16 cellular contexts compared by ENCODE assay signal in genomic region chr15:33623010-33623409, GRCh38.
A peak's percentile ranks its signal among the peaks of the same experiment; 100 is the strongest.
DNase-seq lines count a peak whose midpoint lies in the region; ATAC-seq and TF ChIP-seq lines count a peak whose summit lies in the region.
"Had no signal": no experiment of that assay in that cellular context is flagged by ENCODE, and none has a peak within 500 bp of the region (broad histone marks: within the 10 kb centered on the region; RNA-seq: fewer than 3 reads in every experiment).

No MANE protein-coding gene starts in this region.

- DNase-seq in DND-41: no peak
- DNase-seq in HCT116 (ENCODE audit: low read depth, low spot score): no peak
- DNase-seq in SK-N-SH: no peak
- peak; percentile 27 for DNase-seq in iPS-NIHi11 (ENCODE audit: low spot score)
- DNase-seq in NCI-H146 treated with DMSO at 0.1 percent for 48 hours (lab: John Stamatoyannopoulos, UW; ENCODE audit: unreplicated experiment): no peak
- no peak for DNase-seq in NCI-H2196 treated with DMSO at 0.1 percent for 48 hours (lab: John Stamatoyannopoulos, UW; ENCODE audit: unreplicated experiment)
- no peak for DNase-seq in stimulated activated CD4-positive, alpha-beta T cell treated with anti-CD3 and anti-CD28 coated beads, Interleukin-4, amount 100 ng/mL, for 4 hours
- DNase-seq: activated B cell treated with CpG ODN at 0.5 μM for 24 hours; activated CD8-positive, alpha-beta T cell treated with anti-CD3 and anti-CD28 coated beads, Interleukin-2, amount 10 ng/mL, durations not matched to agents 7 days and 5 days; activated T-cell treated with anti-CD3 and anti-CD28 coated beads, Interleukin-2, amount 50 U/mL, for 4 hours; NCI-H1694; NCI-H2227 treated with DMSO at 0.1 percent for 48 hours; SIG-M5; T-helper 2 cell; upper lobe of right lung had no signal

- H3K4me3 ChIP-seq in DND-41 (ENCODE audit: low read depth in 1 of 2, low read length in 2 of 2) (no peak overlapping the region), HCT116 (replicated peaks in 1 of 2; ENCODE audit: low read depth in 1 of 2, low read length in 2 of 2) (no peak overlapping the region), SK-N-SH (ENCODE audit: low read depth in 2 of 2, low read length in 1 of 2) (no peak overlapping the region)
- H3K4me3 ChIP-seq: coronary artery, upper lobe of right lung had no signal

- H2AFZ ChIP-seq in DND-41 (ENCODE audit: low read depth, low read length): no peak overlapping the region
- no peak overlapping the region for H2AFZ ChIP-seq in HCT116 (ENCODE audit: low read depth, low read length, poor library complexity, severe bottlenecking)
- H2AFZ ChIP-seq in SK-N-SH (ENCODE audit: low read depth): no peak overlapping the region

- no peak for ATAC-seq in DND-41 (ENCODE audit: insufficient read depth, low read depth)
- peak; percentile 74 for ATAC-seq in HCT116
- ATAC-seq: activated CD8-positive, alpha-beta T cell treated with anti-CD3 and anti-CD28 coated beads, Interleukin-2, amount 10 ng/mL, durations not matched to agents 7 days and 5 days; activated T-cell treated with anti-CD3 and anti-CD28 coated beads, Interleukin-2, amount 50 U/mL, for 4 hours; upper lobe of right lung had no signal

- BruUV-seq in HCT116 (replicated peaks; lab: Mats Ljungman, UMichigan): no TSS peak

- TF ChIP-seq EP300 in SK-N-SH (IDR thresholded peaks at IDR 0.05; ENCODE audit: borderline replicate concordance in 1 of 2, low read depth in 1 of 2, low read length in 1 of 2): no peak

- RAD21 ChIA-PET in HCT116 (lab: Charles Lee; ENCODE audit: low non-redundant PET in 1 of 2, low total read pairs in 2 of 2, uncharacterized antibody in 2 of 2, unreplicated experiment in 2 of 2): no interaction called here

- H3K4me2 ChIP-seq in DND-41 (ENCODE audit: insufficient read depth, low read length): no peak overlapping the region
- H3K4me2 ChIP-seq in HCT116 (ENCODE audit: low read length): no peak overlapping the region
- H3K4me2 ChIP-seq in SK-N-SH: no peak overlapping the region

- H3K36me3 ChIP-seq in DND-41 (ENCODE audit: insufficient read depth, low read length) (no peaks in the 10 kb centered on the region), HCT116 (ENCODE audit: control insufficient read depth in 1 of 2, insufficient read depth in 2 of 2, low read length in 2 of 2) (no peaks in the 10 kb centered on the region), SK-N-SH (replicated peaks in 1 of 2; ENCODE audit: control insufficient read depth in 1 of 2, insufficient read depth in 2 of 2, low read length in 1 of 2) (no peaks in the 10 kb centered on the region)
- H3K36me3 ChIP-seq: upper lobe of right lung had no signal

- WGBS in SK-N-SH (ENCODE audit: low lambda C conversion rate): 68% methylated on average over 7 of the region's 7 CpGs

- POLR2A ChIA-PET in HCT116 (lab: Charles Lee) (no interaction called here), SK-N-SH (lab: Yijun Ruan, JAX) (no interaction called here)

- intact Hi-C loops in HCT116 (cut with micrococcal nuclease): no loop called here

- H3K27me3 ChIP-seq in DND-41 (ENCODE audit: insufficient read depth, low read length, poor library complexity) (no peaks in the 10 kb centered on the region), HCT116 (ENCODE audit: insufficient read depth, low read length) (peaks cover 55% of the 10 kb centered on the region), SK-N-SH (ENCODE audit: insufficient read depth) (no peaks in the 10 kb centered on the region)
- H3K27me3 ChIP-seq: upper lobe of right lung had no signal

- H4K20me1 ChIP-seq in DND-41 (ENCODE audit: insufficient read depth, low read length) (no peaks in the 10 kb centered on the region), HCT116 (ENCODE audit: insufficient read depth) (no peaks in the 10 kb centered on the region), SK-N-SH (ENCODE audit: insufficient read depth) (no peaks in the 10 kb centered on the region)

- CTCF ChIA-PET in HCT116 (lab: Charles Lee) (no interaction called here), SK-N-SH (lab: Yijun Ruan, JAX) (interaction anchor here (0.8 kb wide), 1 partner anchor 17 kb away, joined by 4 read pairs; no protein-coding TSS in a partner anchor)

- H3K9ac ChIP-seq in DND-41 (ENCODE audit: low read depth, low read length): no peak overlapping the region
- H3K9ac ChIP-seq in HCT116 (ENCODE audit: low read length): no peak overlapping the region
- no peak overlapping the region for H3K9ac ChIP-seq in SK-N-SH

- TF ChIP-seq POLR2A in HCT116 (IDR thresholded peaks at IDR 0.05; ENCODE audit: borderline replicate concordance, extremely low read depth, insufficient read depth, insufficient read length): no peak

- H3F3A ChIP-seq in SK-N-SH (replicated peaks; ENCODE audit: insufficient read depth): no peaks in the 10 kb centered on the region

- peak; percentile 19 for TF ChIP-seq CTCF in DND-41 (IDR thresholded peaks at IDR 0.05; ENCODE audit: borderline replicate concordance, extremely low read depth, low read length, poor library complexity, severe bottlenecking)
- peak in 2 of 3 experiments; percentile 45 to 51; a peak in 4 of 6 replicates for TF ChIP-seq CTCF in HCT116 (IDR thresholded peaks at IDR 0.05 in 2 of 3, conservative IDR thresholded peaks at IDR 0.05 in 1 of 3; ENCODE audit: borderline replicate concordance in 1 of 3, insufficient read depth in 1 of 3, low read depth in 2 of 3, low read length in 2 of 3)
- TF ChIP-seq CTCF in SK-N-SH (IDR thresholded peaks at IDR 0.05): peak; percentile 35; the same call in 1 of the 2 replicates

- no peak overlapping the region for H3K27ac ChIP-seq in DND-41 (ENCODE audit: low read length)
- no peak overlapping the region for H3K27ac ChIP-seq in HCT116 (ENCODE audit: low read depth, low read length)
- H3K27ac ChIP-seq in SK-N-SH (ENCODE audit: low read depth in 2 of 2, low read length in 1 of 2): no peak overlapping the region
- H3K27ac ChIP-seq: coronary artery, upper lobe of right lung had no signal

- H3K9me3 ChIP-seq in DND-41 (ENCODE audit: insufficient read depth, low read length, severe bottlenecking): no peaks in the 10 kb centered on the region
- H3K9me3 ChIP-seq in HCT116 (ENCODE audit: control insufficient read depth in 1 of 2, insufficient read depth in 1 of 2, low read depth in 1 of 2, low read length in 2 of 2): no peaks in the 10 kb centered on the region
- no peaks in the 10 kb centered on the region for H3K9me3 ChIP-seq in SK-N-SH
- H3K9me3 ChIP-seq: upper lobe of right lung had no signal

- TF ChIP-seq RAD21 in HCT116 (IDR thresholded peaks at IDR 0.05; ENCODE audit: low read depth) (peak; percentile 4; the same call in 1 of the 2 replicates), SK-N-SH (IDR thresholded peaks at IDR 0.05; ENCODE audit: low read length) (0 out of 2 replicates have a peak, but pooled peaks have one; percentile 2)

- no peaks in the 10 kb centered on the region for H3K9me2 ChIP-seq in HCT116 (ENCODE audit: insufficient read depth)
- H3K9me2 ChIP-seq in SK-N-SH: no peaks in the 10 kb centered on the region

- no peaks in the 10 kb centered on the region for H3K79me2 ChIP-seq in DND-41 (ENCODE audit: insufficient read depth, low read length)
- no peaks in the 10 kb centered on the region for H3K79me2 ChIP-seq in HCT116 (ENCODE audit: insufficient read depth, low read length)
- no peaks in the 10 kb centered on the region for H3K79me2 ChIP-seq in SK-N-SH (ENCODE audit: insufficient read depth)

- H3K4me1 ChIP-seq in DND-41 (ENCODE audit: insufficient read depth, low read length) (no peaks in the 10 kb centered on the region), HCT116 (ENCODE audit: control insufficient read depth in 1 of 2, insufficient read depth in 2 of 2, low read length in 2 of 2) (no peaks in the 10 kb centered on the region), SK-N-SH (ENCODE audit: control insufficient read depth in 1 of 2, insufficient read depth in 2 of 2, low read depth in 1 of 2, low read length in 1 of 2) (no peaks in the 10 kb centered on the region)
- H3K4me1 ChIP-seq: upper lobe of right lung had no signal

TF ChIP-seq in HCT116, 20 proteins besides CTCF, POLR2A, EP300 and RAD21:
- TF ChIP-seq EZH2 (IDR thresholded peaks at IDR 0.05): no peak
- TF ChIP-seq TCF7L2 (IDR thresholded peaks at IDR 0.05; ENCODE audit: borderline replicate concordance, extremely low read depth, insufficient read depth, insufficient read length): no peak
- TF ChIP-seq YY1 (IDR thresholded peaks at IDR 0.05; ENCODE audit: extremely low read depth, insufficient replicate concordance, low read depth, low read length): no peak
- no peak for TF ChIP-seq EZH2phosphoT487 (IDR thresholded peaks at IDR 0.05; ENCODE audit: borderline replicate concordance)

TF ChIP-seq in SK-N-SH, 30 proteins besides CTCF, POLR2A, EP300 and RAD21 (continues in another document):
- TF ChIP-seq GATA2 (CRISPR knock-in tag; IDR thresholded peaks at IDR 0.05) (no peak), RCOR1 (IDR thresholded peaks at IDR 0.05; ENCODE audit: low read length) (no peak), REST (IDR thresholded peaks at IDR 0.05; ENCODE audit: low read depth, low read length) (no peak), NRF1 (IDR thresholded peaks at IDR 0.05; ENCODE audit: low read depth, low read length) (no peak), MXI1 (IDR thresholded peaks at IDR 0.05; ENCODE audit: low read depth, low read length) (no peak), MEF2A (IDR thresholded peaks at IDR 0.05; ENCODE audit: borderline replicate concordance, low read depth) (no peak)
